In the genomic region with DNA sequence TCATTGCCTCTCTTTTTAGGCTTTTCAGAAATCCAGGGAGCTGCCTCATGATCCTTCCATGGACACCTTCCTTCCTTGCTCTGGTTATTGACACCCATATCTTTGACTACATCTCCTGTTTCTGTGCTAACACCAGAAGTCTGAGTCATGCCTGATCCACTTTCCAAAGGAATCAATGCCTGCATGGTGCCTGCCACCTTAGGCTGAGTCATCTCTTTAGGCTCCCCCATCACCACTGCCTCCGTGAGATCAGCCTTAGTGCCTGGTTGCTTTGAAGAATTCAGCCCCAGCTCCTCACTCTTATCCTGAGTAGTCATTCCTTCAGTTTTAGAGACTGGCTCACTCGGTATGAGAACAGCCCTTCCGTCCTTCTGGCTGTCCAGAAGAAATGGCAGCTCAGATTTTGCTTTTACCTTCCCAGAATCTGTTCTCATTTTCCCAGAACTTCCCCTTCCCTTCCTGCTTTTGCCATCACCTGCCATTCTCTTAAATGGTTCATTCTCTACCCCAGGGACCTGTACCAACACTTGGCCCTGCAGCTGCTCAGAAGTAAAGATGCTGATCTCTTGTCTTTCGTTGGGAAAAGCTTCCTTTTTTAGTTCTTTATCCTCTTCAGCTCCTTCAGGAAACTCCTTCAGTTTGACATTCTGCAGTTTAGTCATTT, we compare ENCODE assay signal across 10 cellular contexts.
DNase-seq lines count a peak whose midpoint lies in the region; ATAC-seq and TF ChIP-seq lines count a peak whose summit lies in the region.
"Had no signal": no experiment of that assay in that cellular context is flagged by ENCODE, and none has a peak within 500 bp of the region (broad histone marks: within the 10 kb centered on the region; RNA-seq: fewer than 3 reads in every experiment).

No MANE protein-coding gene starts in this region.

- TF ChIP-seq CTCF in heart right ventricle (IDR thresholded peaks at IDR 0.05) (no peak), left ventricle myocardium inferior (IDR thresholded peaks at IDR 0.05; ENCODE audit: borderline replicate concordance) (no peak), glutamatergic neuron (IDR thresholded peaks at IDR 0.05; ENCODE audit: partially characterized antibody, unreplicated experiment) (no peak), type B pancreatic cell (conservative IDR thresholded peaks at IDR 0.05) (no peak)

- no peaks in the 10 kb centered on the region for H3K9me3 ChIP-seq in heart right ventricle
- no peaks in the 10 kb centered on the region for H3K9me3 ChIP-seq in left ventricle myocardium inferior (replicated peaks)
- H3K9me3 ChIP-seq: mucosa of descending colon had no signal

- peak overlapping the region; percentile 49 for H3K27ac Mint-ChIP-seq in activated T-helper 17 cell treated with anti-CD3 and anti-CD28 coated beads, Interleukin-2, amount 50 U/mL, for 72 hours
- H3K27ac Mint-ChIP-seq in glutamatergic neuron (ENCODE audit: unreplicated experiment) (peak overlapping the region; percentile 67), type B pancreatic cell (peak overlapping the region; percentile 14)
- H3K27ac Mint-ChIP-seq in T-helper 2 cell treated with Interferon-gamma antibody and Interleukin-4, amounts not matched to agents 5 μg/mL and 100 μg/mL, for 36 hours, result no peak overlapping the region

- H3K9me3 Mint-ChIP-seq in activated T-helper 17 cell treated with anti-CD3 and anti-CD28 coated beads, Interleukin-2, amount 50 U/mL, for 72 hours, result no peaks in the 10 kb centered on the region
- H3K9me3 Mint-ChIP-seq in glutamatergic neuron (ENCODE audit: unreplicated experiment), result peaks cover 6% of the 10 kb centered on the region
- H3K9me3 Mint-ChIP-seq in type B pancreatic cell, result no peaks in the 10 kb centered on the region
- no peaks in the 10 kb centered on the region for H3K9me3 Mint-ChIP-seq in T-helper 2 cell treated with Interferon-gamma antibody and Interleukin-4, amounts not matched to agents 5 μg/mL and 100 μg/mL, for 36 hours

- H3K4me1 ChIP-seq in heart right ventricle (peaks cover 0 to 20% (median 8%) of the 10 kb centered on the region in 9 donors), left ventricle myocardium inferior (peaks cover 26% of the 10 kb centered on the region)

- peaks cover 11% of the 10 kb centered on the region for H3K4me1 Mint-ChIP-seq in activated T-helper 17 cell treated with anti-CD3 and anti-CD28 coated beads, Interleukin-2, amount 50 U/mL, for 72 hours
- H3K4me1 Mint-ChIP-seq in glutamatergic neuron (ENCODE audit: low read depth, unreplicated experiment) (peaks cover 20% of the 10 kb centered on the region), type B pancreatic cell (ENCODE audit: unreplicated experiment) (peaks cover 12% of the 10 kb centered on the region)
- H3K4me1 Mint-ChIP-seq in T-helper 2 cell treated with Interferon-gamma antibody and Interleukin-4, amounts not matched to agents 5 μg/mL and 100 μg/mL, for 36 hours (ENCODE audit: low read depth), result no peaks in the 10 kb centered on the region

- H3K36me3 ChIP-seq in heart right ventricle (peaks cover 0 to 100% (median 33%) of the 10 kb centered on the region in 9 donors), left ventricle myocardium inferior (peaks cover 86% of the 10 kb centered on the region)

- intact Hi-C loops in heart right ventricle (cut with DNase I), result no loop called here
- intact Hi-C loops in left ventricle myocardium inferior (cut with micrococcal nuclease), result no loop called here

- no peak overlapping the region for H3K4me3 Mint-ChIP-seq in activated T-helper 17 cell treated with anti-CD3 and anti-CD28 coated beads, Interleukin-2, amount 50 U/mL, for 72 hours
- H3K4me3 Mint-ChIP-seq in glutamatergic neuron (ENCODE audit: unreplicated experiment), result peak overlapping the region; percentile 58
- no peak overlapping the region for H3K4me3 Mint-ChIP-seq in type B pancreatic cell
- no peak overlapping the region for H3K4me3 Mint-ChIP-seq in T-helper 2 cell treated with Interferon-gamma antibody and Interleukin-4, amounts not matched to agents 5 μg/mL and 100 μg/mL, for 36 hours

- H3K36me3 Mint-ChIP-seq in activated T-helper 17 cell treated with anti-CD3 and anti-CD28 coated beads, Interleukin-2, amount 50 U/mL, for 72 hours (ENCODE audit: low read depth), result peaks cover 87% of the 10 kb centered on the region
- H3K36me3 Mint-ChIP-seq in glutamatergic neuron (ENCODE audit: unreplicated experiment), result peaks cover 11% of the 10 kb centered on the region
- H3K36me3 Mint-ChIP-seq in type B pancreatic cell, result peaks cover 35% of the 10 kb centered on the region
- peaks cover 35% of the 10 kb centered on the region for H3K36me3 Mint-ChIP-seq in T-helper 2 cell treated with Interferon-gamma antibody and Interleukin-4, amounts not matched to agents 5 μg/mL and 100 μg/mL, for 36 hours (ENCODE audit: low read depth)

- WGBS in heart right ventricle, 2 donors, result 76 to 79% methylated on average over 4 of the region's 4 CpGs

- H3K27me3 ChIP-seq in heart right ventricle (no peaks in the 10 kb centered on the region), left ventricle myocardium inferior (ENCODE audit: low read depth) (no peaks in the 10 kb centered on the region)

- H3K27ac ChIP-seq in heart right ventricle (peak overlapping the region in 1 of 10 donors; percentile 50), left ventricle myocardium inferior (replicated peaks) (no peak overlapping the region)

- no peak for DNase-seq in heart right ventricle
- no peak for DNase-seq in left ventricle myocardium inferior
- no peak for DNase-seq in glutamatergic neuron
- DNase-seq in type B pancreatic cell (ENCODE audit: extremely low spot score, unreplicated experiment), result no peak
- DNase-seq in T-helper 2 cell treated with Interferon-gamma antibody and Interleukin-4, amounts not matched to agents 5 μg/mL and 100 μg/mL, for 36 hours (ENCODE audit: low spot score), result no peak
- DNase-seq in NCI-H1694 (lab: John Stamatoyannopoulos, UW), result no peak
- DNase-seq: COR-L47, mucosa of descending colon had no signal

- H3K4me3 ChIP-seq in heart right ventricle (no peak overlapping the region), left ventricle myocardium inferior (no peak overlapping the region)
- H3K4me3 ChIP-seq: mucosa of descending colon had no signal

- H3K27me3 Mint-ChIP-seq in activated T-helper 17 cell treated with anti-CD3 and anti-CD28 coated beads, Interleukin-2, amount 50 U/mL, for 72 hours, result no peaks in the 10 kb centered on the region
- peaks cover 12% of the 10 kb centered on the region for H3K27me3 Mint-ChIP-seq in glutamatergic neuron (ENCODE audit: unreplicated experiment)
- no peaks in the 10 kb centered on the region for H3K27me3 Mint-ChIP-seq in type B pancreatic cell
- no peaks in the 10 kb centered on the region for H3K27me3 Mint-ChIP-seq in T-helper 2 cell treated with Interferon-gamma antibody and Interleukin-4, amounts not matched to agents 5 μg/mL and 100 μg/mL, for 36 hours (ENCODE audit: low read depth)

- ATAC-seq in heart right ventricle (peak in 5 of 8 donors; percentile 19 to 56 (median 26)), GM21737 (IDR thresholded peaks at IDR 0.05; ENCODE audit: unreplicated experiment) (no peak)
- peak; percentile 59 for ATAC-seq in activated T-helper 17 cell treated with anti-CD3 and anti-CD28 coated beads, Interleukin-2, amount 50 U/mL, for 72 hours (replicated peaks)
- ATAC-seq: mucosa of descending colon had no signal
